In genomic region chr9:14316574-14317304, GRCh38 we compare ENCODE assay signal across 9 cellular contexts. TPM values are rescaled to one million over a fixed set of nuclear protein-coding genes. Genes with fewer than 3 reads are reported as not detected.
DNase-seq lines count a peak whose midpoint lies in the region; ATAC-seq and TF ChIP-seq lines count a peak whose summit lies in the region.
"Had no signal": no experiment of that assay in that cellular context is flagged by ENCODE, and none has a peak within 500 bp of the region (broad histone marks: within the 10 kb centered on the region; RNA-seq: fewer than 3 reads in every experiment).

No MANE protein-coding gene starts in this region.

- H3K36me3 ChIP-seq in brain microvascular endothelial cell (replicated peaks) (no peaks in the 10 kb centered on the region), liver (ENCODE audit: control insufficient read depth in 4 of 4, insufficient read depth in 3 of 4, low read depth in 1 of 4, low read length in 3 of 4) (no peaks in the 10 kb centered on the region)
- H3K36me3 ChIP-seq: BLaER1 treated with 17β-estradiol and CSF1 and Interleukin-3, amounts not matched to agents 10 nM and 100 nM had no signal

- no peak for ATAC-seq in HG02981 (IDR thresholded peaks at IDR 0.05; ENCODE audit: unreplicated experiment)

- no peak overlapping the region for H3K9ac ChIP-seq in liver (ENCODE audit: low read depth in 1 of 2, low read length in 2 of 2)
- H3K9ac ChIP-seq: BLaER1 treated with 17β-estradiol and CSF1 and Interleukin-3, amounts not matched to agents 10 nM and 100 nM had no signal

- H3K27ac ChIP-seq in brain microvascular endothelial cell (no peak overlapping the region), liver (ENCODE audit: low read depth in 1 of 2, low read length in 2 of 2) (peak overlapping the region; percentile 64 to 69), temporal lobe (ENCODE audit: low read depth, low read length) (peak overlapping the region; percentile 79)
- H3K27ac ChIP-seq: BLaER1 treated with 17β-estradiol and CSF1 and Interleukin-3, amounts not matched to agents 10 nM and 100 nM had no signal

- H3K9me3 ChIP-seq in liver (ENCODE audit: control insufficient read depth in 4 of 4, low read length in 3 of 4): no peaks in the 10 kb centered on the region

- peaks cover 5 to 60% (median 44%) of the 10 kb centered on the region in 4 donors for H3K4me1 ChIP-seq in liver (ENCODE audit: control insufficient read depth in 4 of 4, insufficient read depth in 4 of 4, low read length in 3 of 4)

- no peak for TF ChIP-seq RAD21 in liver (IDR thresholded peaks at IDR 0.05)

- WGBS in liver: 64% methylated on average over 8 of the region's 8 CpGs

- H3K27me3 ChIP-seq in brain microvascular endothelial cell (replicated peaks) (no peaks in the 10 kb centered on the region), liver (ENCODE audit: control insufficient read depth in 4 of 4, insufficient read depth in 4 of 4, low read length in 3 of 4) (no peaks in the 10 kb centered on the region)
- H3K27me3 ChIP-seq: BLaER1 treated with 17β-estradiol and CSF1 and Interleukin-3, amounts not matched to agents 10 nM and 100 nM had no signal

- DNase-seq in NCI-H748 (lab: John Stamatoyannopoulos, UW; ENCODE audit: unreplicated experiment) (peak; percentile 60), NCI-H748 treated with DMSO at 0.1 percent for 48 hours (lab: John Stamatoyannopoulos, UW) (no peak), brain microvascular endothelial cell (no peak), activated gamma-delta T cell (lab: John Stamatoyannopoulos, UW) (no peak), OCI-M2 (lab: John Stamatoyannopoulos, UW; ENCODE audit: unreplicated experiment) (no peak)

- TF ChIP-seq CTCF in brain microvascular endothelial cell (IDR thresholded peaks at IDR 0.05; ENCODE audit: low read depth, low read length, missing control alignments) (no peak), liver (IDR thresholded peaks at IDR 0.05; ENCODE audit: low read depth, low read length, missing input control) (no peak)

- H3K4me3 ChIP-seq in brain microvascular endothelial cell (ENCODE audit: low read depth, low read length) (peak overlapping the region; percentile 63), liver (ENCODE audit: low read depth in 1 of 3, low read length in 3 of 3) (peak overlapping the region in 1 of 3 donors; percentile 95)
- H3K4me3 ChIP-seq: BLaER1 treated with 17β-estradiol and CSF1 and Interleukin-3, amounts not matched to agents 10 nM and 100 nM had no signal

- in situ Hi-C loops in brain microvascular endothelial cell (cut with HindIII; ENCODE audit: low pct_ligation_motif_present, low sequenced_read_pairs): no loop called here

TF ChIP-seq in liver, 16 proteins besides CTCF, POLR2A, EP300 and RAD21:
- TF ChIP-seq EGR1 (IDR thresholded peaks at IDR 0.05; ENCODE audit: low read depth in 2 of 2): no peak
- TF ChIP-seq, protein P1, sequence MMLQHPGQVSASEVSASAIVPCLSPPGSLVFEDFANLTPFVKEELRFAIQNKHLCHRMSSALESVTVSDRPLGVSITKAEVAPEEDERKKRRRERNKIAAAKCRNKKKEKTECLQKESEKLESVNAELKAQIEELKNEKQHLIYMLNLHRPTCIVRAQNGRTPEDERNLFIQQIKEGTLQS (IDR thresholded peaks at IDR 0.05): no peak
- TF ChIP-seq MAX (IDR thresholded peaks at IDR 0.05): no peak
- no peak for TF ChIP-seq REST (IDR thresholded peaks at IDR 0.05)
- TF ChIP-seq FOXA1 (IDR thresholded peaks at IDR 0.05): no peak
- no peak for TF ChIP-seq FOXA2 (IDR thresholded peaks at IDR 0.05)
- no peak for TF ChIP-seq YY1 (IDR thresholded peaks at IDR 0.05)
- no peak for TF ChIP-seq RXRA (IDR thresholded peaks at IDR 0.05)
- TF ChIP-seq ZBTB33 (IDR thresholded peaks at IDR 0.05): no peak
- no peak for TF ChIP-seq NR2F2 (IDR thresholded peaks at IDR 0.05)
- TF ChIP-seq GABPA (IDR thresholded peaks at IDR 0.05 in 1 of 2, conservative IDR thresholded peaks at IDR 0.05 in 1 of 2): no peak
- TF ChIP-seq JUND (IDR thresholded peaks at IDR 0.05): no peak
- no peak for TF ChIP-seq HNF4G (IDR thresholded peaks at IDR 0.05)
- TF ChIP-seq SP1 (IDR thresholded peaks at IDR 0.05): no peak
- no peak for TF ChIP-seq HNF4A (conservative IDR thresholded peaks at IDR 0.05)
- no peak for TF ChIP-seq TAF1 (conservative IDR thresholded peaks at IDR 0.05)

RNA-seq across cellular contexts. Expression of gene NFIB, which starts 2.8 kb away (rescaled TPM):
- total RNA-seq in liver: 10 to 100 TPM in 1 of 2 donors, 1 to 10 TPM in 1; 3.2 to 23.2 TPM
- polyA plus RNA-seq in liver: 10 to 100 TPM in 1 of 2 donors, 1 to 10 TPM in 1; 4.2 to 11.7 TPM
- total RNA-seq in temporal lobe: 139 TPM
